Comparison of ENCODE assay signal across 9 cellular contexts in the genomic region with DNA sequence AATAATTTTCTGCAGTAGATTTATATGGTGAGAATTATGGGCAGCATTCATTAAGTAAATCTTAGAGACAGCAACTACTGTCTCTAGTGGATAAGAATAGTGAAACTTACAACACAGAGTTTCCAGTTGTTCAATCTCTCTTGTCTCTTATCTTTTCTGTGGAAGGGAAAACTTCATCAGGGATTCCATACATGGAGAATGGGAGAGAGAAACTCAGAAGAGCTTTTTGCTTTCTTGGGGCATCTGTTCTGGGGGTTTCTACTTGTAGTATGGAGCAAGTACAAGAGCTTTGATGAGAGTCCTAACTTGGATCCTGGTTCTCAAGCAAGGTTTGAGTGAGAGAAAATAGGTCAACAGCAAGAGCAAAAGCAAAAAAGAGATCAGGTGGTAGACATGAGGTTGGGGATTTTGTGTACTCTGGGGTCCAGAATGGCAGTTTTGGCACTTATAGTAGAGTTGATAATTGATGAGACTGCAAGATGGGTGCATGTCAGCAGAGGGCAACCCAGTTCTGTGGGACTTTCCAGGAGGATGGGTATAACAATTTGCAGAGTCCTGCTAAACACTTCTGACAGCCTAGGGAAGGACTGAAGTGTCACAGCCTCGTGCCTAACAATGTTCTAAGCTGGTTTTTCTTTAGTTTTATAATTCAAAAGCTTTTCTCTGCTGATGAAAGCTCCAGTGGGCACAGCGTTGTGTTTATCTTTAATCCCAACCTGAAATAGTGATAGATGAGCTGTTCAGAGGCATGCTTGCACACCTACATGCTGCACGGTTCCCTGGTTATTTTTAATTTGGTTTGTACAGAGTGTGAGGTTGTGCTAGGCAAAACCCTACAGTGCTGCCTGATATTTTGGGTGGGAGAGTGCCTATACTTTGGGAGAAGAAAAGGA. TPM values are rescaled to one million over a fixed set of nuclear protein-coding genes. Genes with fewer than 3 reads are reported as not detected.
A peak's percentile ranks its signal among the peaks of the same experiment; 100 is the strongest.
DNase-seq lines count a peak whose midpoint lies in the region; ATAC-seq, FAIRE-seq and TF ChIP-seq lines count a peak whose summit lies in the region.
"Had no signal": no experiment of that assay in that cellular context is flagged by ENCODE, and none has a peak within 500 bp of the region (broad histone marks: within the 10 kb centered on the region; RNA-seq: fewer than 3 reads in every experiment).

No MANE protein-coding gene starts in this region.

- no peak for FAIRE-seq in bronchial epithelial cell (lab: Jason Lieb, UNC)

- H3K4me3 ChIP-seq in cardiac muscle cell: no peak overlapping the region
- no peak overlapping the region for H3K4me3 ChIP-seq in right cardiac atrium (ENCODE audit: low read length)
- no peak overlapping the region for H3K4me3 ChIP-seq in bronchial epithelial cell (ENCODE audit: low read depth, low read length)
- H3K4me3 ChIP-seq: thoracic aorta had no signal

- H3K36me3 ChIP-seq in cardiac muscle cell (no peaks in the 10 kb centered on the region), bronchial epithelial cell (ENCODE audit: control insufficient read depth, insufficient read depth, low read length) (no peaks in the 10 kb centered on the region)

- ATAC-seq in right cardiac atrium (no peak), HG03025 (IDR thresholded peaks at IDR 0.05; ENCODE audit: low FRiP score, unreplicated experiment) (no peak)
- ATAC-seq in stimulated activated naive CD8-positive, alpha-beta T cell treated with anti-CD3 and anti-CD28 coated beads, Interleukin-15, amount 100 ng/mL, for 72 hours: peak; percentile 92

- no peak overlapping the region for H3K4me3 Mint-ChIP-seq in stimulated activated naive CD8-positive, alpha-beta T cell treated with anti-CD3 and anti-CD28 coated beads, Interleukin-15, amount 100 ng/mL, for 72 hours

- H3K27ac ChIP-seq in cardiac muscle cell (peak overlapping the region; percentile 95), right cardiac atrium (ENCODE audit: low read length) (no peak overlapping the region)
- H3K27ac ChIP-seq: thoracic aorta had no signal

- WGBS in right cardiac atrium: 70% methylated on average over 3 of the region's 3 CpGs

- peaks cover 21% of the 10 kb centered on the region for H3K4me1 ChIP-seq in cardiac muscle cell (ENCODE audit: low read depth)
- H3K4me1 ChIP-seq in right cardiac atrium (ENCODE audit: control insufficient read depth, insufficient read depth, low read length): no peaks in the 10 kb centered on the region

- DNase-seq in cardiac muscle cell (ENCODE audit: low read depth in 1 of 2, low spot score in 1 of 2) (no peak), right cardiac atrium (no peak), LHCN-M2 (ENCODE audit: low read depth) (peak; percentile 39), bronchial epithelial cell (ENCODE audit: low read depth) (peak; percentile 24), SK-N-DZ (ENCODE audit: low spot score) (no peak), COLO668 (lab: John Stamatoyannopoulos, UW; ENCODE audit: unreplicated experiment) (no peak)
- peak in 1 of 2 donors; percentile 29 for DNase-seq in stimulated activated naive CD8-positive, alpha-beta T cell treated with anti-CD3 and anti-CD28 coated beads, Interleukin-15, amount 100 ng/mL, for 72 hours

- H3K9me3 ChIP-seq in cardiac muscle cell (ENCODE audit: low read depth) (no peaks in the 10 kb centered on the region), right cardiac atrium (ENCODE audit: control insufficient read depth, low read length) (no peaks in the 10 kb centered on the region)
- H3K9me3 ChIP-seq: thoracic aorta had no signal

- no peak for TF ChIP-seq CTCF in cardiac muscle cell (IDR thresholded peaks at IDR 0.05; ENCODE audit: low read depth, low read length)
- TF ChIP-seq CTCF in bronchial epithelial cell (IDR thresholded peaks at IDR 0.05; ENCODE audit: insufficient read depth, low read length, severe bottlenecking): peak; percentile 11

- intact Hi-C loops in right cardiac atrium (cut with DNase I): no loop called here

- H3K27me3 Mint-ChIP-seq in stimulated activated naive CD8-positive, alpha-beta T cell treated with anti-CD3 and anti-CD28 coated beads, Interleukin-15, amount 100 ng/mL, for 72 hours: no peaks in the 10 kb centered on the region

- H3K27me3 ChIP-seq in cardiac muscle cell (no peaks in the 10 kb centered on the region), right cardiac atrium (ENCODE audit: control insufficient read depth, insufficient read depth) (no peaks in the 10 kb centered on the region), bronchial epithelial cell (ENCODE audit: control insufficient read depth, insufficient read depth, low read length) (no peaks in the 10 kb centered on the region)

- H3K27ac Mint-ChIP-seq in stimulated activated naive CD8-positive, alpha-beta T cell treated with anti-CD3 and anti-CD28 coated beads, Interleukin-15, amount 100 ng/mL, for 72 hours: no peak overlapping the region

- no peaks in the 10 kb centered on the region for H3K9me3 Mint-ChIP-seq in stimulated activated naive CD8-positive, alpha-beta T cell treated with anti-CD3 and anti-CD28 coated beads, Interleukin-15, amount 100 ng/mL, for 72 hours

- H3K4me1 Mint-ChIP-seq in stimulated activated naive CD8-positive, alpha-beta T cell treated with anti-CD3 and anti-CD28 coated beads, Interleukin-15, amount 100 ng/mL, for 72 hours: peaks cover 18% of the 10 kb centered on the region

RNA-seq across cellular contexts. Expression of a gene that starts 32.0 kb away (rescaled TPM):
- total RNA-seq in cardiac muscle cell: 23.5 and 38.9 TPM in 2 replicates
- 11.7 and 22.0 TPM in 2 replicates for polyA plus RNA-seq in cardiac muscle cell
- 10 to 100 TPM in 3 of 4 donors, 1 to 10 TPM in 1; 9.5 to 16.7 (median 13.8) TPM for total RNA-seq in right cardiac atrium
- polyA plus RNA-seq in right cardiac atrium: 7.1 TPM
- 100 and 104 TPM in 2 replicates for total RNA-seq in LHCN-M2 (2014; rRNA removed)
- 11.5 TPM for polyA plus RNA-seq in LHCN-M2 (2012)
- total RNA-seq in bronchial epithelial cell: 5.2 and 6.8 TPM in 2 replicates
- 9.4 TPM in 2 replicates for polyA plus RNA-seq in SK-N-DZ (2014; cell fraction: cytosol; rRNA removed)
- 28.5 and 45.2 TPM in 2 replicates for polyA plus RNA-seq in SK-N-DZ (2014; cell fraction: nucleus; rRNA removed)

Comparison
In these comparisons a context has a peak if more than half of its experiments do, and no peak if none do; other contexts are left out.
1. DNase-seq: peak in LHCN-M2 (single experiment) and bronchial epithelial cell (single experiment); none in cardiac muscle cell (0 of 2), right cardiac atrium (0 of 3), SK-N-DZ (single experiment) and COLO668 (single experiment).